Comparison of ENCODE assay signal across 32 cellular contexts in the genomic region with DNA sequence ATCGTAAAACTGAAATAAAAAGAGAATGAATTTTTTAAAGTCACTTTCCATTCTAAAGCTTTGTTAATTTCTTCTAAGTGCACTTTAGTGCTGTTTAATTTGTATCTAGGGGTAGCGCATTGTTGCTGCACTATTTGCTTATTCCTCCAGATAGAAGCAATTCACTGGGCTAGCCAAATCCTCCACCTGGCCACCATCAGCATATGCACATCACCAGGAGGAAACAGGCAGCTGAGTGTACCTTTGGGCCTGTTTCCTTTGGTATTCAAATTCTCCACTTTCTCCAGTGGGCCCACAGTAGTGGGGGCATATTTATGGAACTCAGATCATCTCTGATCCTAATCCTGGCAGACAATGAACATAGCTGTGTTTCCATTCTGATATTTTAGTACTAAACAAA. TPM values are rescaled to one million over a fixed set of nuclear protein-coding genes. Genes with fewer than 3 reads are reported as not detected.
"Had no signal": no experiment of that assay in that cellular context is flagged by ENCODE, and none has a peak within 500 bp of the region (broad histone marks: within the 10 kb centered on the region; RNA-seq: fewer than 3 reads in every experiment).

No MANE protein-coding gene starts in this region.

- H3K27me3 ChIP-seq: left lung, right atrium auricular region, thyroid gland, upper lobe of right lung had no signal

- H3K36me3 ChIP-seq: left lung, lower lobe of right lung, right atrium auricular region, thyroid gland, upper lobe of right lung had no signal

- H3K4me1 ChIP-seq: left lung, lower lobe of right lung, right atrium auricular region, thyroid gland, upper lobe of right lung had no signal

- H3K4me3 ChIP-seq: left lung, lower lobe of right lung, mucosa of descending colon, right atrium auricular region, smooth muscle cell, thyroid gland, upper lobe of right lung had no signal

- H3K4me2 ChIP-seq: smooth muscle cell had no signal

- DNase-seq: activated CD4-positive, alpha-beta T cell treated with anti-CD3 and anti-CD28 coated beads for 48 hours; activated CD4-positive, alpha-beta T cell treated with anti-CD3 and anti-CD28 coated beads, Interleukin-2, amount 50 U/mL, for 48 hours; activated CD8-positive, alpha-beta memory T cell treated with anti-CD3 and anti-CD28 coated beads for 24 hours; activated effector memory CD4-positive, alpha-beta T cell treated with Interleukin-2 at 50 U/mL for 16 hours; activated naive CD4-positive, alpha-beta T cell treated with Interleukin-2 at 50 U/mL for 16 hours; anterior cingulate cortex; dermis blood vessel endothelial cell; effector CD4-positive, alpha-beta T cell; left lung; lower lobe of right lung; mesenchymal stem cell; mucosa of descending colon; stimulated activated CD4-positive, alpha-beta T cell treated with anti-CD3 and anti-CD28 coated beads, Interleukin-1b, Interleukin-23, amount 100 ng/mL, for 48 hours; stimulated activated CD4-positive, alpha-beta T cell treated with anti-CD3 and anti-CD28 coated beads, Interleukin-4, amount 100 ng/mL, for 4 hours; stimulated activated CD8-positive, alpha-beta memory T cell treated with anti-CD3 and anti-CD28 coated beads, Interleukin-4, amount 100 ng/mL, for 48 hours; stimulated activated naive CD8-positive, alpha-beta T cell treated with anti-CD3 and anti-CD28 coated beads, Interleukin-15, amount 100 ng/mL, for 72 hours; substantia nigra; thyroid gland; upper lobe of right lung had no signal

- FAIRE-seq: bronchial epithelial cell, endometrium, frontal cortex, islet of Langerhans, TTC549 had no signal

- ATAC-seq: activated CD4-positive, CD25-positive, alpha-beta regulatory T cell treated with anti-CD3 and anti-CD28 coated beads, Interleukin-2, amount 50 U/mL, for 24 hours; left lung; lower lobe of right lung; mucosa of descending colon; natural killer cell treated with Interleukin-12 subunit alpha and Interleukin-12 subunit beta and Interleukin-15 and Interleukin-18, amount 100 ng/mL, for 72 hours; stimulated activated memory B cell treated with anti-CD40 and anti-IgM and Interleukin-4, amounts not matched to agents 10 μg/mL and 1 μg/mL and 100 μg/mL, for 72 hours; stimulated activated naive CD8-positive, alpha-beta T cell treated with anti-CD3 and anti-CD28 coated beads, Interleukin-15, amount 100 ng/mL, for 72 hours; upper lobe of right lung had no signal

- H3K9me3 ChIP-seq: left lung, lower lobe of right lung, mucosa of descending colon, right atrium auricular region, thyroid gland, upper lobe of right lung had no signal

- H3K27ac ChIP-seq: epithelial cell of prostate, left lung, lower lobe of right lung, right atrium auricular region, thyroid gland, upper lobe of right lung, VCaP had no signal

RNA-seq across cellular contexts. Expression of gene CPB1, which starts 29.8 kb away (rescaled TPM):
- total RNA-seq: bronchial epithelial cell; dermis blood vessel endothelial cell; frontal cortex; left lung; natural killer cell treated with Interleukin-12 subunit alpha and Interleukin-12 subunit beta and Interleukin-15 and Interleukin-18, amount 100 ng/mL, for 72 hours; pulmonary artery endothelial cell; smooth muscle cell had no signal
- polyA plus RNA-seq: smooth muscle cell had no signal
